13 cellular contexts compared by ENCODE assay signal in the genomic region with DNA sequence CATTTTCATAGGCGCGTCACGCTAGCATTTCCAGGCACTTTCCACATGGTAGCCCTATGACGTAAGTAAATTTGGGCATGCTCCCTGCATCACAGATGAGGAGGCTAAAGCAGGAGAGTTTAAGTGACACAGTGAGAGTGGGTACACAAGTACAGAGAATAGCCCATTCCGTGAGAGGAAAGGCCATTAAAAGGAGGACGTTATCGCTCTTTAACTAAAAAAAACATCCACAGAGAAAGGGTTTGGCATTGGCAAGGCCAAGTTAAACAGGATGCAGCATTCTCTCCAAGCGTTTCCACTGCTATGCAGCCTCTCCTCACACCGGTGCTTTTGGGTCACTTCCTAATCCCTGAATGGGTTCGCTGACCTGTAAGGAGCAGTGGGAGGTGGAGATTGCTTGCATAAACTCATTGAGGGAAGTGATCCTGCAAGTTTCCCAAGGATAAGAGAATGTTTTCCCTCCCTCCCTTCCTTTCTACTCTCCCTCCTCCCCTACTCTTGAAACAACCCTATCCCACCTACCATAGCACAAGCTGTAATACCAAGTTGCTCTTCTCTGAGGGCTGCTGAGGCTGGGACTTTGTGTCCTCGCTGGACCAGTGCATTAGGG.
DNase-seq lines count a peak whose midpoint lies in the region; ATAC-seq, FAIRE-seq and TF ChIP-seq lines count a peak whose summit lies in the region.
"Had no signal": no experiment of that assay in that cellular context is flagged by ENCODE, and none has a peak within 500 bp of the region (broad histone marks: within the 10 kb centered on the region; RNA-seq: fewer than 3 reads in every experiment).

No MANE protein-coding gene starts in this region.

- ATAC-seq in GM18505 (IDR thresholded peaks at IDR 0.05; ENCODE audit: unreplicated experiment) = no peak
- ATAC-seq: activated naive CD8-positive, alpha-beta T cell treated with anti-CD3 and anti-CD28 coated beads, Interleukin-2, amount 50 U/mL, for 24 hours had no signal

- peaks cover 19% of the 10 kb centered on the region for H3K36me3 Mint-ChIP-seq in mesothelial cell of epicardium

- DNase-seq in DMS153 treated with DMSO at 0.1 percent for 48 hours (lab: John Stamatoyannopoulos, UW; ENCODE audit: unreplicated experiment) (peak; percentile 5), glomerular visceral epithelial cell (ENCODE audit: extremely low spot score) (peak; percentile 50), mesothelial cell of epicardium (ENCODE audit: low spot score in 2 of 2, unreplicated experiment in 2 of 2) (no peak), NCI-H1930 (lab: John Stamatoyannopoulos, UW) (no peak), urothelium cell line (ENCODE audit: low spot score) (no peak), GM10248 (ENCODE audit: extremely low spot score) (no peak)
- DNase-seq: activated CD8-positive, alpha-beta memory T cell treated with anti-CD3 and anti-CD28 coated beads, Interleukin-2, amount 50 U/mL, for 48 hours; activated naive CD8-positive, alpha-beta T cell treated with anti-CD3 and anti-CD28 coated beads, Interleukin-2, amount 50 U/mL, for 24 hours; NCI-H2171 treated with DMSO at 0.1 percent for 48 hours; RPMI8226 had no signal

- H3K4me1 Mint-ChIP-seq in mesothelial cell of epicardium = peaks cover 35% of the 10 kb centered on the region

- no peak for TF ChIP-seq POLR2A in GM18505 (IDR thresholded peaks at IDR 0.05; ENCODE audit: borderline replicate concordance, extremely low read depth, insufficient read depth, insufficient read length)

- H3K4me3 Mint-ChIP-seq in mesothelial cell of epicardium = no peak overlapping the region
- H3K4me3 Mint-ChIP-seq: activated naive CD8-positive, alpha-beta T cell treated with anti-CD3 and anti-CD28 coated beads, Interleukin-2, amount 50 U/mL, for 24 hours had no signal

- CTCF ChIA-PET in GM10248 (lab: Yijun Ruan, JAX) = no interaction called here

- peaks cover 20% of the 10 kb centered on the region for H3K9me3 Mint-ChIP-seq in mesothelial cell of epicardium
- H3K9me3 Mint-ChIP-seq: activated naive CD8-positive, alpha-beta T cell treated with anti-CD3 and anti-CD28 coated beads, Interleukin-2, amount 50 U/mL, for 24 hours had no signal

- H3K27me3 Mint-ChIP-seq in mesothelial cell of epicardium (ENCODE audit: low read depth) = no peaks in the 10 kb centered on the region
- H3K27me3 Mint-ChIP-seq: activated naive CD8-positive, alpha-beta T cell treated with anti-CD3 and anti-CD28 coated beads, Interleukin-2, amount 50 U/mL, for 24 hours had no signal

- TF ChIP-seq CTCF in VCaP (conservative IDR thresholded peaks at IDR 0.05) (no peak), mesothelial cell of epicardium (IDR thresholded peaks at IDR 0.05; ENCODE audit: unreplicated experiment) (no peak), GM10248 (IDR thresholded peaks at IDR 0.05; ENCODE audit: control extremely low read depth, extremely low read depth, low read depth, missing control alignments) (no peak)

- FAIRE-seq in urothelium cell line (lab: Jason Lieb, UNC) = no peak

- peak overlapping the region; percentile 67 for H3K27ac ChIP-seq in VCaP
- H3K27ac ChIP-seq: hepatocyte had no signal

- POLR2A ChIA-PET in GM10248 (lab: Yijun Ruan, JAX) = no interaction called here

- H3K27ac Mint-ChIP-seq in mesothelial cell of epicardium = peak overlapping the region; percentile 48
- H3K27ac Mint-ChIP-seq: activated naive CD8-positive, alpha-beta T cell treated with anti-CD3 and anti-CD28 coated beads, Interleukin-2, amount 50 U/mL, for 24 hours had no signal

Comparison
In these comparisons a context has a peak if more than half of its experiments do, and no peak if none do; other contexts are left out.
1. DNase-seq: peak in DMS153 treated with DMSO at 0.1 percent for 48 hours (single experiment) and glomerular visceral epithelial cell (single experiment); none in mesothelial cell of epicardium (0 of 2), NCI-H1930 (0 of 2), urothelium cell line (single experiment) and GM10248 (single experiment).